In the genomic region with DNA sequence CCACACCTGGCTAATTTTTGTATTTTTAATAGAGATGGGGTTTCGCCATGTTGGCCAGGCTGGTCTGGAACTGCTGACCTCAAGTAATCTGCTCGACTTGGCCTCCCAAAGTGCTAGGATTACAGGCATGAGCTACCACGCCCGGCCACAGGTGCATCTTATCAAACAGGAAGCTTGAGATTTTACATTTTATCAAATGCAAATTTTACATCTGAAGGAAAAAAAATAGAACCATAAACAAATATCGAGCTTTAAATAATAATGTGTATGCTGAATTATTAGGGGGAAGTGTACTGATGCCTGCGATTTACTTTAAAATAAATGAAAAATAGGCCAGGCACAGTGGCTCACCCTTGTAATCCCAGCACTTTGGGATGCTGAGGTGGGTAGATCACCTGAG, we compare ENCODE assay signal across 27 cellular contexts.
"Had no signal": no experiment of that assay in that cellular context is flagged by ENCODE, and none has a peak within 500 bp of the region (broad histone marks: within the 10 kb centered on the region; RNA-seq: fewer than 3 reads in every experiment).

No MANE protein-coding gene starts in this region.

- ATAC-seq: HepG2, Right ventricle myocardium inferior, T-cell had no signal

- H3K36me3 Mint-ChIP-seq: T-cell had no signal

- H3K4me3 ChIP-seq: PC-9, Peyer's patch, SJSA1, SK-N-MC had no signal

- H3K27ac Mint-ChIP-seq: T-cell; T-helper 1 cell treated with Interleukin-12 subunit alpha and Interleukin-12 subunit beta and Interleukin-4 antibody, amounts not matched to agents 30 μg/mL and 1 μg/mL, for 36 hours had no signal

- H3K4me3 Mint-ChIP-seq: T-cell; T-helper 1 cell treated with Interleukin-12 subunit alpha and Interleukin-12 subunit beta and Interleukin-4 antibody, amounts not matched to agents 30 μg/mL and 1 μg/mL, for 36 hours had no signal

- H3K27ac ChIP-seq: PC-9, Peyer's patch, SJSA1, SK-N-MC had no signal

- H3K4me1 Mint-ChIP-seq: T-cell had no signal

- H3K36me3 ChIP-seq: Peyer's patch, SJSA1 had no signal

- H3K4me1 ChIP-seq: Peyer's patch, SJSA1 had no signal

- H2AFZ ChIP-seq: PC-9 had no signal

- DNase-seq: IMR-90, Kasumi-1, KG1, MM.1S, NCI-H1048, NCI-H1105, NCI-H1417, NCI-H1436 treated with DMSO at 0.1 percent for 48 hours, NCI-H1694, NCI-H187 treated with DMSO at 0.1 percent for 48 hours, NCI-H2029 treated with DMSO at 0.1 percent for 48 hours, NCI-H2107, NCI-H2227 treated with DMSO at 0.1 percent for 48 hours, NCI-H524, NCI-H69, NCI-H774, OCI-M1, PC-9, Peyer's patch, SHP77 treated with DMSO at 0.1 percent for 48 hours, SW 1271, T-cell had no signal

- H3K9me3 ChIP-seq: Peyer's patch, SJSA1 had no signal

- H3K9me3 Mint-ChIP-seq: T-cell; T-helper 1 cell treated with Interleukin-12 subunit alpha and Interleukin-12 subunit beta and Interleukin-4 antibody, amounts not matched to agents 30 μg/mL and 1 μg/mL, for 36 hours had no signal

- H3K27me3 ChIP-seq: Peyer's patch, SJSA1 had no signal

- H3K4me2 ChIP-seq: PC-9 had no signal
